ENCODE assay signal across 8 cellular contexts in genomic region chr4:41256740-41257256, GRCh38. TPM values are rescaled to one million over a fixed set of nuclear protein-coding genes. Genes with fewer than 3 reads are reported as not detected.
DNase-seq lines count a peak whose midpoint lies in the region; ATAC-seq and TF ChIP-seq lines count a peak whose summit lies in the region.

TSS of gene UCHL1 (plus strand) at chr4:41256928. CDS start at chr4:41256977, 49 bp downstream.

- H3K4me1 ChIP-seq in hepatocyte (ENCODE audit: insufficient read depth) = peaks cover 11% of the 10 kb centered on the region
- no peaks in the 10 kb centered on the region for H3K4me1 ChIP-seq in prostate gland (replicated peaks)

- H3K9me2 ChIP-seq in hepatocyte (replicated peaks; ENCODE audit: insufficient read depth) = no peaks in the 10 kb centered on the region

- H3K27me3 ChIP-seq in hepatocyte (peaks cover 45% of the 10 kb centered on the region), prostate gland (replicated peaks; ENCODE audit: insufficient read depth) (no peaks in the 10 kb centered on the region)

- 2% methylated on average over 53 of the region's 55 CpGs for WGBS in hepatocyte (ENCODE audit: low lambda C conversion rate, missing lambda C conversion rate)
- 3% methylated on average over 48 of the region's 55 CpGs for WGBS in prostate gland

- CTCF ChIA-PET in activated naive CD4-positive, alpha-beta T cell treated with anti-CD3 and anti-CD28 coated beads for 36 hours (lab: Charles Lee) = no interaction called here

- H3K27ac ChIP-seq in hepatocyte (no peak within 1 kb of the TSS), prostate gland (no peak within 1 kb of the TSS)

- no peak within 1 kb of the TSS for H3K27ac Mint-ChIP-seq in activated naive CD4-positive, alpha-beta T cell treated with anti-CD3 and anti-CD28 coated beads for 36 hours

- H3K36me3 ChIP-seq in hepatocyte (replicated peaks; ENCODE audit: insufficient read depth, low read depth) = no peaks in the 10 kb centered on the region
- H3K36me3 ChIP-seq in prostate gland = no peaks in the 10 kb centered on the region

- H3K9me3 ChIP-seq in hepatocyte (ENCODE audit: low read depth) (no peaks in the 10 kb centered on the region), prostate gland (no peaks in the 10 kb centered on the region)

- peak within 1 kb of the TSS; percentile 60 for H3K4me3 Mint-ChIP-seq in activated naive CD4-positive, alpha-beta T cell treated with anti-CD3 and anti-CD28 coated beads for 36 hours

- no peaks in the 10 kb centered on the region for H3K36me3 Mint-ChIP-seq in activated naive CD4-positive, alpha-beta T cell treated with anti-CD3 and anti-CD28 coated beads for 36 hours (ENCODE audit: low read depth)

- peak within 1 kb of the TSS; percentile 84 for H2AFZ ChIP-seq in hepatocyte

- no peak for TF ChIP-seq CTCF in astrocyte of the spinal cord (IDR thresholded peaks at IDR 0.05; ENCODE audit: low read depth, low read length)
- TF ChIP-seq CTCF in hepatocyte (IDR thresholded peaks at IDR 0.05; ENCODE audit: poor library complexity) = no peak
- TF ChIP-seq CTCF in prostate gland (IDR thresholded peaks at IDR 0.05) = no peak

- peak within 1 kb of the TSS; percentile 98 for H3K4me2 ChIP-seq in hepatocyte

- no peaks in the 10 kb centered on the region for H3K79me2 ChIP-seq in hepatocyte

- no peaks in the 10 kb centered on the region for H3K9me3 Mint-ChIP-seq in activated naive CD4-positive, alpha-beta T cell treated with anti-CD3 and anti-CD28 coated beads for 36 hours

- ATAC-seq in HG03066 (IDR thresholded peaks at IDR 0.05; ENCODE audit: low read depth, unreplicated experiment) (peak; percentile 59), GM21526 (IDR thresholded peaks at IDR 0.05; ENCODE audit: low FRiP score, unreplicated experiment) (no peak)

- peaks cover 8% of the 10 kb centered on the region for H3K4me1 Mint-ChIP-seq in activated naive CD4-positive, alpha-beta T cell treated with anti-CD3 and anti-CD28 coated beads for 36 hours (ENCODE audit: low read depth)

- H3K4me3 ChIP-seq in astrocyte of the spinal cord (ENCODE audit: low read depth, low read length) = peak within 1 kb of the TSS; percentile 81
- peak within 1 kb of the TSS; percentile 84 for H3K4me3 ChIP-seq in hepatocyte
- H3K4me3 ChIP-seq in prostate gland = peak within 1 kb of the TSS; percentile 33 to 38

- intact Hi-C loops in activated naive CD4-positive, alpha-beta T cell treated with anti-CD3 and anti-CD28 coated beads for 36 hours (cut with micrococcal nuclease) = no loop called here
- intact Hi-C loops in prostate gland (cut with DNase I) = no loop called here

- in situ Hi-C loops in astrocyte of the spinal cord (cut with HindIII; ENCODE audit: low sequenced_read_pairs) = no loop called here

- DNase-seq in activated naive CD4-positive, alpha-beta T cell treated with anti-CD3 and anti-CD28 coated beads for 36 hours = peak; percentile 5
- no peak for DNase-seq in activated naive CD4-positive, alpha-beta T cell treated with Interleukin-2 at 50 U/mL for 16 hours
- DNase-seq in NCI-H510A (lab: John Stamatoyannopoulos, UW) (peak; percentile 90), astrocyte of the spinal cord (ENCODE audit: low read depth, low spot score) (peak; percentile 94), hepatocyte (ENCODE audit: low spot score) (peak; percentile 76), prostate gland (ENCODE audit: low spot score) (no peak)

- peaks cover 57% of the 10 kb centered on the region for H3K27me3 Mint-ChIP-seq in activated naive CD4-positive, alpha-beta T cell treated with anti-CD3 and anti-CD28 coated beads for 36 hours (ENCODE audit: low read depth)

- TF ChIP-seq POLR2A in prostate gland (IDR thresholded peaks at IDR 0.05) = no peak

- H4K20me1 ChIP-seq in hepatocyte (ENCODE audit: insufficient read depth, poor library complexity, severe bottlenecking) = no peaks in the 10 kb centered on the region

RNA-seq across cellular contexts. Expression of gene UCHL1, which starts in this region (rescaled TPM):
- total RNA-seq in activated naive CD4-positive, alpha-beta T cell treated with anti-CD3 and anti-CD28 coated beads for 36 hours = 1 to 10 TPM; 2.0 to 3.5 TPM
- total RNA-seq in hepatocyte = 156 and 158 TPM in 2 replicates
- 111 and 126 TPM in 2 replicates for polyA plus RNA-seq in hepatocyte
- 10 to 100 TPM; 11.6 to 61.5 TPM for total RNA-seq in prostate gland

Comparison
In these comparisons a context has a peak if more than half of its experiments do, and no peak if none do; other contexts are left out.
1. DNase-seq: peak in activated naive CD4-positive, alpha-beta T cell treated with anti-CD3 and anti-CD28 coated beads for 36 hours (single experiment), NCI-H510A (single experiment), astrocyte of the spinal cord (single experiment) and hepatocyte (single experiment); none in activated naive CD4-positive, alpha-beta T cell treated with Interleukin-2 at 50 U/mL for 16 hours (single experiment) and prostate gland (single experiment).
2. Peak in every context shown above with its lines, with median percentiles within 50 percentile points of each other: H3K4me3 ChIP-seq.